1 cellular context compared by ENCODE assay signal in the genomic region with DNA sequence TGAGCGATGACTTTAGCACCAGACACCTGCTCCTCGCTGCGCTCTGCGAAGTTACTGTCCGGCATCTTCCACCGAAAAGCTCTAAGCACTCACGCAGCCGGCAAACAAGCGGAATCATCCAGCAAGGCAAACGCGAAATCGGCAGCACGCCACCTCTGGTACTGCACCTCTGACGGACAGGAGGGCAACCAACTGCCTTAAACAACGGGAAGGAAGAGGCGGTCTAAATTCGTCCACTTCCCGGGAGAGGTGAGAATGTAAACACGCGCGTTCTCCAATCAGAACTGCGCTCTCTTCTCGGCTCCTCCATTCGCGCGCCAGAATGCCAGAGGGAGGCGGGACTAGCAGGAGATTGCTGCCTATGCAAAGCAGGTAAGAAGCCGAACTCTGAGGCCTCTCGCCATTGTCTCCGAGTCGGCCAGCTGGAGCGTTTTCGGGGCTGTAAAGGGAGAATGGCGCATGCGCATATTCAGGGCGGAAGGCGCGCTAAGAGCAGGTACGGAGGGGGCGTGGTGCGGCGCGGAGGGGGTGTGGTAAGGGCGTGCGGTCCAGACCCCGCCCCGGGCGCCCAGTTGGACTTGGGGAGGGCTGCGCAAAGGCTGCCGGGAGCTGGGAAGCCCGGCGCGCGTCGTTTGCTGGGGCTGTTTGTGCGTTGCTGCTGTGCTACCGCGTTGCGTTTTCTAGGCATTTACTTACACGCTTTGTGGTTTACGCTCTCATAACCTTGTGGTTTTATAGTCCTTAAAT.
TF ChIP-seq lines count a peak whose summit lies in the region.

A gene with protein sequence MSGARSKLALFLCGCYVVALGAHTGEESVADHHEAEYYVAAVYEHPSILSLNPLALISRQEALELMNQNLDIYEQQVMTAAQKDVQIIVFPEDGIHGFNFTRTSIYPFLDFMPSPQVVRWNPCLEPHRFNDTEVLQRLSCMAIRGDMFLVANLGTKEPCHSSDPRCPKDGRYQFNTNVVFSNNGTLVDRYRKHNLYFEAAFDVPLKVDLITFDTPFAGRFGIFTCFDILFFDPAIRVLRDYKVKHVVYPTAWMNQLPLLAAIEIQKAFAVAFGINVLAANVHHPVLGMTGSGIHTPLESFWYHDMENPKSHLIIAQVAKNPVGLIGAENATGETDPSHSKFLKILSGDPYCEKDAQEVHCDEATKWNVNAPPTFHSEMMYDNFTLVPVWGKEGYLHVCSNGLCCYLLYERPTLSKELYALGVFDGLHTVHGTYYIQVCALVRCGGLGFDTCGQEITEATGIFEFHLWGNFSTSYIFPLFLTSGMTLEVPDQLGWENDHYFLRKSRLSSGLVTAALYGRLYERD (plus strand): TSS at position 347 of the 747 bp plus-strand sequence. CDS start 33,695 bp downstream, outside the sequence.
A gene (minus strand): TSS at position 171 of the 747 bp plus-strand sequence. CDS start 106 bp downstream, at position 65.

TF ChIP-seq in HCT116, 20 proteins besides CTCF, POLR2A, EP300 and RAD21 (continued from another document):
- TF ChIP-seq, protein P1, sequence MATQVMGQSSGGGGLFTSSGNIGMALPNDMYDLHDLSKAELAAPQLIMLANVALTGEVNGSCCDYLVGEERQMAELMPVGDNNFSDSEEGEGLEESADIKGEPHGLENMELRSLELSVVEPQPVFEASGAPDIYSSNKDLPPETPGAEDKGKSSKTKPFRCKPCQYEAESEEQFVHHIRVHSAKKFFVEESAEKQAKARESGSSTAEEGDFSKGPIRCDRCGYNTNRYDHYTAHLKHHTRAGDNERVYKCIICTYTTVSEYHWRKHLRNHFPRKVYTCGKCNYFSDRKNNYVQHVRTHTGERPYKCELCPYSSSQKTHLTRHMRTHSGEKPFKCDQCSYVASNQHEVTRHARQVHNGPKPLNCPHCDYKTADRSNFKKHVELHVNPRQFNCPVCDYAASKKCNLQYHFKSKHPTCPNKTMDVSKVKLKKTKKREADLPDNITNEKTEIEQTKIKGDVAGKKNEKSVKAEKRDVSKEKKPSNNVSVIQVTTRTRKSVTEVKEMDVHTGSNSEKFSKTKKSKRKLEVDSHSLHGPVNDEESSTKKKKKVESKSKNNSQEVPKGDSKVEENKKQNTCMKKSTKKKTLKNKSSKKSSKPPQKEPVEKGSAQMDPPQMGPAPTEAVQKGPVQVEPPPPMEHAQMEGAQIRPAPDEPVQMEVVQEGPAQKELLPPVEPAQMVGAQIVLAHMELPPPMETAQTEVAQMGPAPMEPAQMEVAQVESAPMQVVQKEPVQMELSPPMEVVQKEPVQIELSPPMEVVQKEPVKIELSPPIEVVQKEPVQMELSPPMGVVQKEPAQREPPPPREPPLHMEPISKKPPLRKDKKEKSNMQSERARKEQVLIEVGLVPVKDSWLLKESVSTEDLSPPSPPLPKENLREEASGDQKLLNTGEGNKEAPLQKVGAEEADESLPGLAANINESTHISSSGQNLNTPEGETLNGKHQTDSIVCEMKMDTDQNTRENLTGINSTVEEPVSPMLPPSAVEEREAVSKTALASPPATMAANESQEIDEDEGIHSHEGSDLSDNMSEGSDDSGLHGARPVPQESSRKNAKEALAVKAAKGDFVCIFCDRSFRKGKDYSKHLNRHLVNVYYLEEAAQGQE (IDR thresholded peaks at IDR 0.05; ENCODE audit: low read depth): no peak
- TF ChIP-seq, protein P2, sequence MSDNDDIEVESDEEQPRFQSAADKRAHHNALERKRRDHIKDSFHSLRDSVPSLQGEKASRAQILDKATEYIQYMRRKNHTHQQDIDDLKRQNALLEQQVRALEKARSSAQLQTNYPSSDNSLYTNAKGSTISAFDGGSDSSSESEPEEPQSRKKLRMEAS (IDR thresholded peaks at IDR 0.05): peak; percentile 83
- no peak for TF ChIP-seq FOSL1 (IDR thresholded peaks at IDR 0.05; ENCODE audit: low read depth)
- no peak for TF ChIP-seq EZH2phosphoT487 (IDR thresholded peaks at IDR 0.05; ENCODE audit: borderline replicate concordance)
- TF ChIP-seq, protein P3, sequence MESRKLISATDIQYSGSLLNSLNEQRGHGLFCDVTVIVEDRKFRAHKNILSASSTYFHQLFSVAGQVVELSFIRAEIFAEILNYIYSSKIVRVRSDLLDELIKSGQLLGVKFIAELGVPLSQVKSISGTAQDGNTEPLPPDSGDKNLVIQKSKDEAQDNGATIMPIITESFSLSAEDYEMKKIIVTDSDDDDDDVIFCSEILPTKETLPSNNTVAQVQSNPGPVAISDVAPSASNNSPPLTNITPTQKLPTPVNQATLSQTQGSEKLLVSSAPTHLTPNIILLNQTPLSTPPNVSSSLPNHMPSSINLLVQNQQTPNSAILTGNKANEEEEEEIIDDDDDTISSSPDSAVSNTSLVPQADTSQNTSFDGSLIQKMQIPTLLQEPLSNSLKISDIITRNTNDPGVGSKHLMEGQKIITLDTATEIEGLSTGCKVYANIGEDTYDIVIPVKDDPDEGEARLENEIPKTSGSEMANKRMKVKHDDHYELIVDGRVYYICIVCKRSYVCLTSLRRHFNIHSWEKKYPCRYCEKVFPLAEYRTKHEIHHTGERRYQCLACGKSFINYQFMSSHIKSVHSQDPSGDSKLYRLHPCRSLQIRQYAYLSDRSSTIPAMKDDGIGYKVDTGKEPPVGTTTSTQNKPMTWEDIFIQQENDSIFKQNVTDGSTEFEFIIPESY (IDR thresholded peaks at IDR 0.05; ENCODE audit: extremely low read depth, insufficient replicate concordance, low read length): peak; percentile 12
- TF ChIP-seq EGR1 (IDR thresholded peaks at IDR 0.05; ENCODE audit: low read depth): peak; percentile 19; the same call in 1 of the 2 replicates
- no peak for TF ChIP-seq ZFX (IDR thresholded peaks at IDR 0.05)
- TF ChIP-seq TCF7L2 (IDR thresholded peaks at IDR 0.05; ENCODE audit: borderline replicate concordance, extremely low read depth, insufficient read depth, insufficient read length): no peak
